In genomic region chr12:4203772-4204376, GRCh38 we compare ENCODE assay signal across 21 cellular contexts.
DNase-seq lines count a peak whose midpoint lies in the region; ATAC-seq and TF ChIP-seq lines count a peak whose summit lies in the region.
"Had no signal": no experiment of that assay in that cellular context is flagged by ENCODE, and none has a peak within 500 bp of the region (broad histone marks: within the 10 kb centered on the region; RNA-seq: fewer than 3 reads in every experiment).

No MANE protein-coding gene starts in this region.

- H3K56ac ChIP-seq in H9 (ENCODE audit: insufficient read length, low read depth, low read length), result no peak overlapping the region

- H4K20me1 ChIP-seq in H9 (ENCODE audit: control insufficient read depth, insufficient read depth, insufficient read length), result no peaks in the 10 kb centered on the region

- no peak overlapping the region for H3K23ac ChIP-seq in H9 (ENCODE audit: insufficient read length, low read depth, low read length)

- H3K79me1 ChIP-seq in H9 (ENCODE audit: insufficient read depth, low read depth, low read length, poor library complexity, severe bottlenecking), result no peaks in the 10 kb centered on the region

- H2BK12ac ChIP-seq in H9 (ENCODE audit: insufficient read length, low read depth, low read length), result no peak overlapping the region

- H3K27me3 Mint-ChIP-seq in H9 (ENCODE audit: low read depth), result peaks cover 9% of the 10 kb centered on the region

- H3K4me1 ChIP-seq in H9 (ENCODE audit: insufficient read depth, low read length) (peaks cover 15% of the 10 kb centered on the region; the same call in 1 of the 2 replicates), neutrophil (ENCODE audit: control insufficient read depth in 1 of 2, insufficient read depth in 1 of 2, low read depth in 1 of 2, low read length in 1 of 2) (peaks cover 92 to 98% of the 10 kb centered on the region in 2 experiments), HAP-1 (no peaks in the 10 kb centered on the region)

- no peaks in the 10 kb centered on the region; a peak in 1 of 7 replicates for H3K36me3 Mint-ChIP-seq in H9 (ENCODE audit: insufficient read depth in 1 of 3, low read depth in 3 of 3)

- peak overlapping the region; percentile 55 to 62 for H3K4me3 ChIP-seq in neutrophil (ENCODE audit: low read depth in 1 of 2, low read length in 1 of 2)
- H3K4me3 ChIP-seq in HAP-1, result no peak overlapping the region
- H3K4me3 ChIP-seq: GM12878 had no signal

- H3K18ac ChIP-seq in H9 (ENCODE audit: insufficient read length, low read depth, low read length), result no peak overlapping the region

- peak overlapping the region; percentile 4 to 41 for H3K4me3 Mint-ChIP-seq in H9
- H3K4me3 Mint-ChIP-seq: activated CD4-positive, alpha-beta T cell treated with anti-CD3 and anti-CD28 coated beads, Interleukin-2, amount 10 ng/mL, durations not matched to agents 7 days and 5 days; activated naive CD4-positive, alpha-beta T cell treated with anti-CD3 and anti-CD28 coated beads for 36 hours; nephron had no signal

- H3T11ph ChIP-seq in H9 (ENCODE audit: low read length), result no peak overlapping the region

- ATAC-seq in left lobe of liver, result no peak
- ATAC-seq: GM12878, Panc1 had no signal

- H3K9ac ChIP-seq in H9 (ENCODE audit: extremely low read depth, insufficient read length, low read length), result no peak overlapping the region

- H3K9me3 Mint-ChIP-seq in H9, result no peaks in the 10 kb centered on the region; a peak in 1 of 5 replicates
- H3K9me3 Mint-ChIP-seq: activated CD4-positive, alpha-beta T cell treated with anti-CD3 and anti-CD28 coated beads, Interleukin-2, amount 10 ng/mL, durations not matched to agents 7 days and 5 days; activated naive CD4-positive, alpha-beta T cell treated with anti-CD3 and anti-CD28 coated beads for 36 hours; nephron had no signal

- no peak overlapping the region for H2AFZ ChIP-seq in H9 (ENCODE audit: low read length)

- H2AK5ac ChIP-seq in H9 (ENCODE audit: insufficient read length, low read length), result no peak overlapping the region

- H3K36me3 ChIP-seq in neutrophil (no peaks in the 10 kb centered on the region), HAP-1 (replicated peaks) (no peaks in the 10 kb centered on the region)

- H3K27ac ChIP-seq in H9 (ENCODE audit: insufficient read length, low read depth, low read length) (peak overlapping the region; percentile 40), neutrophil (peak overlapping the region; percentile 87)

- DNase-seq in H9 (peak; percentile 79), NOMO-1 treated with dmso at 0.1 percent for 144 hours (lab: John Stamatoyannopoulos, UW; ENCODE audit: unreplicated experiment) (peak; percentile 36), germinal center (ENCODE audit: low spot score) (peak; percentile 24), H4 (ENCODE audit: low spot score) (no peak), NCI-H2107 (lab: John Stamatoyannopoulos, UW) (no peak), HAP-1 (ENCODE audit: low spot score in 2 of 2) (no peak), left lobe of liver (ENCODE audit: low spot score) (no peak)
- DNase-seq: activated CD4-positive, alpha-beta T cell treated with anti-CD3 and anti-CD28 coated beads, Interleukin-2, amount 10 ng/mL, durations not matched to agents 7 days and 5 days; activated naive CD4-positive, alpha-beta T cell treated with anti-CD3 and anti-CD28 coated beads for 36 hours; aorta; cerebellar nuclear complex; effector memory CD4-positive, alpha-beta T cell; IMR-90; mesenchymal stem cell; MM.1S; NCI-H2081 treated with DMSO at 0.1 percent for 48 hours; NCI-H524 treated with DMSO at 0.1 percent for 48 hours had no signal

- no peak overlapping the region for H4K8ac ChIP-seq in H9 (replicated peaks; ENCODE audit: insufficient read length, low read depth, low read length)

- TF ChIP-seq CTCF in H9 (conservative IDR thresholded peaks at IDR 0.05), result no peak
- TF ChIP-seq CTCF in neutrophil (IDR thresholded peaks at IDR 0.05), result no peak

- in situ Hi-C loops in HAP-1 (cut with MboI; ENCODE audit: low sequenced_read_pairs), result no loop called here

- H3K4ac ChIP-seq in H9 (ENCODE audit: low read depth, low read length), result no peak overlapping the region

- no peak overlapping the region for H4K91ac ChIP-seq in H9 (ENCODE audit: insufficient read length, low read depth, low read length)

- H3K27me3 ChIP-seq in H9 (ENCODE audit: insufficient read depth, low read length) (no peaks in the 10 kb centered on the region), neutrophil (no peaks in the 10 kb centered on the region), HAP-1 (ENCODE audit: low read depth) (peaks cover 7% of the 10 kb centered on the region; the same call in 1 of the 2 replicates)

- no peak overlapping the region for H2BK20ac ChIP-seq in H9 (ENCODE audit: low read depth, low read length, poor library complexity, severe bottlenecking)

- no peaks in the 10 kb centered on the region for H3K79me2 ChIP-seq in H9 (ENCODE audit: insufficient read depth, low read length)

- H4K5ac ChIP-seq in H9 (ENCODE audit: insufficient read length, low read depth, low read length), result no peak overlapping the region

- H3K14ac ChIP-seq in H9 (ENCODE audit: insufficient read depth, low read length), result no peak overlapping the region

- H3K4me2 ChIP-seq in H9 (ENCODE audit: insufficient read depth, insufficient read length, low read length), result peak overlapping the region; percentile 50

- H3K9me3 ChIP-seq in H9 (ENCODE audit: control insufficient read depth, low read depth, low read length), result no peaks in the 10 kb centered on the region
- H3K9me3 ChIP-seq in neutrophil, result no peaks in the 10 kb centered on the region
- no peaks in the 10 kb centered on the region for H3K9me3 ChIP-seq in HAP-1

- H2BK120ac ChIP-seq in H9 (ENCODE audit: low read depth, low read length, poor library complexity, severe bottlenecking), result no peak overlapping the region

- H3K4me1 Mint-ChIP-seq in H9, result peaks cover 62 to 68% of the 10 kb centered on the region in 2 experiments
- H3K4me1 Mint-ChIP-seq: activated CD4-positive, alpha-beta T cell treated with anti-CD3 and anti-CD28 coated beads, Interleukin-2, amount 10 ng/mL, durations not matched to agents 7 days and 5 days; nephron had no signal

- H2BK15ac ChIP-seq in H9 (ENCODE audit: low read depth, low read length), result no peak overlapping the region

- H3K23me2 ChIP-seq in H9 (ENCODE audit: insufficient read length, low read depth, low read length, poor library complexity, severe bottlenecking), result no peaks in the 10 kb centered on the region

- WGBS in H9 (ENCODE audit: extremely low coverage, insufficient read length, low lambda C conversion rate), result no CpG with 5 or more reads among the region's 3 CpGs

- H2BK5ac ChIP-seq in H9 (ENCODE audit: insufficient read length, low read length), result no peak overlapping the region

- H3K27ac Mint-ChIP-seq in H9, result peak overlapping the region; percentile 3 to 97 (median 92)
- H3K27ac Mint-ChIP-seq: activated CD4-positive, alpha-beta T cell treated with anti-CD3 and anti-CD28 coated beads, Interleukin-2, amount 10 ng/mL, durations not matched to agents 7 days and 5 days; activated naive CD4-positive, alpha-beta T cell treated with anti-CD3 and anti-CD28 coated beads for 36 hours; nephron had no signal

Comparison
In these comparisons a context has a peak if more than half of its experiments do, and no peak if none do; other contexts are left out.
1. DNase-seq: peak in H9 (single experiment), NOMO-1 treated with dmso at 0.1 percent for 144 hours (single experiment) and germinal center (single experiment); none in H4 (single experiment), NCI-H2107 (single experiment), HAP-1 (0 of 2) and left lobe of liver (single experiment).